8 cellular contexts compared by ENCODE assay signal in genomic region chr13:114110091-114110829, GRCh38. TPM values are rescaled to one million over a fixed set of nuclear protein-coding genes. Genes with fewer than 3 reads are reported as not detected.
DNase-seq lines count a peak whose midpoint lies in the region; ATAC-seq and TF ChIP-seq lines count a peak whose summit lies in the region.

No MANE protein-coding gene starts in this region.

- peak overlapping the region; percentile 28 to 34 for H3K4me3 ChIP-seq in neutrophil (ENCODE audit: low read depth in 1 of 2, low read length in 1 of 2)

- peak; percentile 63 for ATAC-seq in HG03432 (IDR thresholded peaks at IDR 0.05; ENCODE audit: unreplicated experiment)

- peak; percentile 33 to 59 (median 48) for DNase-seq in activated CD4-positive, CD25-positive, alpha-beta regulatory T cell (lab: John Stamatoyannopoulos, UW)
- peak; percentile 93 for DNase-seq in dermis blood vessel endothelial cell
- no peak for DNase-seq in occipital lobe (lab: John Stamatoyannopoulos, UW)
- no peak for DNase-seq in cerebellar nuclear complex (lab: John Stamatoyannopoulos, UW)
- no peak for DNase-seq in inferior parietal cortex (ENCODE audit: extremely low spot score)

- H3K36me3 ChIP-seq in neutrophil: no peaks in the 10 kb centered on the region

- H3K27ac ChIP-seq in neutrophil: peak overlapping the region; percentile 69

- H3K27me3 ChIP-seq in neutrophil: no peaks in the 10 kb centered on the region

- H3K9me3 ChIP-seq in neutrophil: no peaks in the 10 kb centered on the region

- peak; percentile 43 for TF ChIP-seq CTCF in GM12874 (IDR thresholded peaks at IDR 0.05; ENCODE audit: insufficient read depth, low read depth, low read length)
- TF ChIP-seq CTCF in neutrophil (IDR thresholded peaks at IDR 0.05): peak; percentile 77

- peaks cover 8 to 15% of the 10 kb centered on the region in 2 experiments for H3K4me1 ChIP-seq in neutrophil (ENCODE audit: control insufficient read depth in 1 of 2, insufficient read depth in 1 of 2, low read depth in 1 of 2, low read length in 1 of 2)

RNA-seq across cellular contexts. Expression of gene RASA3, which starts 22.2 kb away (rescaled TPM):
- total RNA-seq in dermis blood vessel endothelial cell (35.4 and 51.4 TPM in 2 replicates), occipital lobe (14.2 TPM)

Comparison
In these comparisons a context has a peak if more than half of its experiments do, and no peak if none do; other contexts are left out.
1. DNase-seq: peak in activated CD4-positive, CD25-positive, alpha-beta regulatory T cell (4 of 4) and dermis blood vessel endothelial cell (single experiment); none in occipital lobe (single experiment), cerebellar nuclear complex (0 of 2) and inferior parietal cortex (single experiment).